ENCODE assay signal across 6 cellular contexts in genomic region chr9:99196484-99196883, GRCh38. TPM values are rescaled to one million over a fixed set of nuclear protein-coding genes. Genes with fewer than 3 reads are reported as not detected.
A peak's percentile ranks its signal among the peaks of the same experiment; 100 is the strongest.
DNase-seq lines count a peak whose midpoint lies in the region; ATAC-seq, FAIRE-seq and TF ChIP-seq lines count a peak whose summit lies in the region.
"Not testable (repeated sequence)": the region's sequence is repeated elsewhere in the genome, so short reads cannot be mapped to it uniquely, and the experiment has no call there.

No MANE protein-coding gene starts in this region.

- H3K4me3 ChIP-seq in GM23338, K562, esophagus muscularis mucosa: not testable (repeated sequence)

- not testable (repeated sequence) for H3K36me3 Mint-ChIP-seq in GM23338 (ENCODE audit: low read depth); activated CD4-positive, alpha-beta T cell treated with anti-CD3 and anti-CD28 coated beads, Interleukin-2, amount 10 ng/mL, durations not matched to agents 24 days and 14 days (ENCODE audit: low read depth)

- not testable (repeated sequence) for H3K4me1 ChIP-seq in GM23338 (ENCODE audit: insufficient read depth); K562 (replicated peaks in 1 of 2; ENCODE audit: control insufficient read depth in 2 of 2, insufficient read depth in 2 of 2, low read length in 2 of 2); esophagus muscularis mucosa

- peak; percentile 40 for ATAC-seq in GM18868 (IDR thresholded peaks at IDR 0.05; ENCODE audit: unreplicated experiment)
- not testable (repeated sequence) for ATAC-seq in GM23338, K562

- H3K27ac Mint-ChIP-seq in GM23338; activated CD4-positive, alpha-beta T cell treated with anti-CD3 and anti-CD28 coated beads, Interleukin-2, amount 10 ng/mL, durations not matched to agents 24 days and 14 days: not testable (repeated sequence)

- H3K27me3 Mint-ChIP-seq in GM23338 (ENCODE audit: insufficient read depth, low read depth, poor library complexity) = not testable (repeated sequence)
- H3K27me3 Mint-ChIP-seq in activated CD4-positive, alpha-beta T cell treated with anti-CD3 and anti-CD28 coated beads, Interleukin-2, amount 10 ng/mL, durations not matched to agents 24 days and 14 days = peaks cover 27% of the 10 kb centered on the region

- not testable (repeated sequence) for H3F3A ChIP-seq in GM23338 (replicated peaks; ENCODE audit: low read depth)

- H3K9me3 ChIP-seq in K562 (replicated peaks; ENCODE audit: control insufficient read depth, insufficient read depth, low read depth, low read length); esophagus muscularis mucosa: not testable (repeated sequence)

- TF ChIP-seq CTCF in GM23338 (conservative IDR thresholded peaks at IDR 0.05; ENCODE audit: low read depth in 2 of 2); K562 (IDR thresholded peaks at IDR 0.05 in 2 of 3, conservative IDR thresholded peaks at IDR 0.05 in 1 of 3; ENCODE audit: insufficient read depth in 2 of 3, low read depth in 1 of 3, low read length in 3 of 3); esophagus muscularis mucosa (IDR thresholded peaks at IDR 0.05): not testable (repeated sequence)

- 0% methylated on average over 5 of the region's 5 CpGs for WGBS in K562 (ENCODE audit: insufficient coverage, low coverage, missing lambda C conversion rate)
- 89% methylated on average over 5 of the region's 5 CpGs for WGBS in esophagus muscularis mucosa

- not testable (repeated sequence) for TF ChIP-seq RAD21 in K562 (CRISPR knock-in tag; conservative IDR thresholded peaks at IDR 0.05 in 1 of 2, IDR thresholded peaks at IDR 0.05 in 1 of 2)

- FAIRE-seq in GM12891 (lab: Jason Lieb, UNC) = peak; percentile 31
- FAIRE-seq in K562 (lab: Jason Lieb, UNC) = not testable (repeated sequence)

- H3K4me1 Mint-ChIP-seq in GM23338 = not testable (repeated sequence)
- peaks cover 22% of the 10 kb centered on the region for H3K4me1 Mint-ChIP-seq in activated CD4-positive, alpha-beta T cell treated with anti-CD3 and anti-CD28 coated beads, Interleukin-2, amount 10 ng/mL, durations not matched to agents 24 days and 14 days

- H3K9me3 Mint-ChIP-seq in GM23338; activated CD4-positive, alpha-beta T cell treated with anti-CD3 and anti-CD28 coated beads, Interleukin-2, amount 10 ng/mL, durations not matched to agents 24 days and 14 days: not testable (repeated sequence)

- H3K79me2 ChIP-seq in GM23338 (replicated peaks; ENCODE audit: insufficient read depth); K562 (ENCODE audit: control insufficient read depth, insufficient read depth, low read length): not testable (repeated sequence)

- not testable (repeated sequence) for H3K9me1 ChIP-seq in K562 (ENCODE audit: control insufficient read depth, insufficient read depth, low read length)

- not testable (repeated sequence) for H3K4me2 ChIP-seq in GM23338; K562 (ENCODE audit: insufficient read depth, low read length)

- TF ChIP-seq POLR2A in GM12891 (IDR thresholded peaks at IDR 0.05; ENCODE audit: low read depth, low read length); K562 (conservative IDR thresholded peaks at IDR 0.05); esophagus muscularis mucosa (IDR thresholded peaks at IDR 0.05; ENCODE audit: low read depth): not testable (repeated sequence)

- H2AFZ ChIP-seq in GM23338 = peak overlapping the region; percentile 63
- H2AFZ ChIP-seq in K562 (ENCODE audit: low read depth, low read length) = not testable (repeated sequence)

- intact Hi-C loops in activated CD4-positive, alpha-beta T cell treated with anti-CD3 and anti-CD28 coated beads, Interleukin-2, amount 10 ng/mL, durations not matched to agents 24 days and 14 days (cut with micrococcal nuclease); K562 (cut with micrococcal nuclease); esophagus muscularis mucosa (cut with DNase I): not testable (repeated sequence)

- H3K27ac ChIP-seq in GM23338 (ENCODE audit: low read depth); K562 (ENCODE audit: extremely low read depth, low read depth, low read length); esophagus muscularis mucosa (replicated peaks in 1 of 4): not testable (repeated sequence)

- CTCF ChIA-PET in K562 (lab: Yijun Ruan, JAX; ENCODE audit: low intra/inter-chr PET ratio) = not testable (repeated sequence)

- not testable (repeated sequence) for DNase-seq in GM12891 (ENCODE audit: insufficient read length, low spot score); GM23338 (ENCODE audit: low spot score); K562 (ENCODE audit: extremely low read depth in 1 of 4, low spot score in 3 of 4)
- DNase-seq in activated CD4-positive, alpha-beta T cell treated with anti-CD3 and anti-CD28 coated beads, Interleukin-2, amount 10 ng/mL, durations not matched to agents 24 days and 14 days = peak; percentile 54
- DNase-seq in esophagus muscularis mucosa (ENCODE audit: extremely low spot score) = peak; percentile 21

- H4K20me1 ChIP-seq in GM23338 (replicated peaks; ENCODE audit: insufficient read depth); K562 (replicated peaks; ENCODE audit: control insufficient read depth, insufficient read depth, low read length): not testable (repeated sequence)

- not testable (repeated sequence) for H3K27me3 ChIP-seq in GM23338 (ENCODE audit: insufficient read depth); esophagus muscularis mucosa
- H3K27me3 ChIP-seq in K562 (ENCODE audit: control insufficient read depth in 2 of 2, insufficient read depth in 2 of 2, low read length in 2 of 2) = peaks cover 29 to 38% of the 10 kb centered on the region in 2 experiments

- H3K9ac ChIP-seq in K562 (ENCODE audit: insufficient read depth in 1 of 2, low read depth in 2 of 2, low read length in 2 of 2) = not testable (repeated sequence)

- in situ Hi-C loops in K562 (cut with MboI) = loop anchor here (10.0 kb wide), 1 partner anchor 168 kb away; no protein-coding TSS in a partner anchor

- not testable (repeated sequence) for H3K9me2 ChIP-seq in GM23338 (ENCODE audit: insufficient read depth)

- not testable (repeated sequence) for H3K36me3 ChIP-seq in GM23338 (ENCODE audit: insufficient read depth); K562 (ENCODE audit: control insufficient read depth, insufficient read depth, low read length); esophagus muscularis mucosa

- TF ChIP-seq EP300 in K562 (IDR thresholded peaks at IDR 0.05; ENCODE audit: low read length); esophagus muscularis mucosa (IDR thresholded peaks at IDR 0.05): not testable (repeated sequence)

- POLR2A ChIA-PET in K562 (lab: Yijun Ruan, JAX) = interaction anchor here (0.8 to 1.8 kb wide), 2 partner anchors 11 to 25 kb away, joined by 5 read pairs; partner anchors contain the start of genes ALG2 and SEC61B

- not testable (repeated sequence) for BruUV-seq in K562 (replicated peaks; lab: Mats Ljungman, UMichigan)

- not testable (repeated sequence) for H3K4me3 Mint-ChIP-seq in GM23338; activated CD4-positive, alpha-beta T cell treated with anti-CD3 and anti-CD28 coated beads, Interleukin-2, amount 10 ng/mL, durations not matched to agents 24 days and 14 days

RNA-seq across cellular contexts. Expression of gene ALG2, which starts 25.3 kb away (rescaled TPM):
- 25.7 TPM for polyA plus RNA-seq in GM12891 (2012; ENCODE audit: low read depth, missing spikeins)
- total RNA-seq in GM23338 (2014; rRNA removed; shearing (Covaris generic)) = 34.3 and 39.7 TPM in 2 replicates
- polyA plus RNA-seq in GM23338 (2016; fragmentation: Nextera tagmentation; extraction: Ambion mirVana) (28.8 and 31.5 TPM in 2 replicates), K562 (2011; rRNA removed) (41.9 and 44.4 TPM in 2 replicates), K562 (2014; fragmentation: Illumina TruSeq; extraction: Trizol) (23.7 and 28.7 TPM in 2 replicates), K562 (2014; fragmentation: Nextera tagmentation; extraction: Ambion mirVana) (1 to 10 TPM; 4.9 to 7.3 TPM), K562 (2014; rRNA removed) (18.1 and 20.2 TPM in 2 replicates)
- 29.2 and 31.0 TPM in 2 replicates for total RNA-seq in activated CD4-positive, alpha-beta T cell treated with anti-CD3 and anti-CD28 coated beads, Interleukin-2, amount 10 ng/mL, durations not matched to agents 24 days and 14 days
- total RNA-seq in K562 (2011; cell fraction: chromatin; rRNA removed; ENCODE audit: low replicate concordance) = 32.6 and 41.8 TPM in 2 replicates
- 42.9 and 43.7 TPM in 2 replicates for total RNA-seq in K562 (2011; cell fraction: nucleolus; rRNA removed)
- total RNA-seq in K562 (2011; cell fraction: nucleoplasm; rRNA removed) = 40.1 and 41.9 TPM in 2 replicates
- total RNA-seq in K562 (2014; rRNA removed) (17.8 and 20.6 TPM in 2 replicates), K562 (2014; rRNA removed; fragmentation: Illumina TruSeq; extraction: Trizol) (24.3 and 24.7 TPM in 2 replicates), K562 (2015; rRNA removed; fragmentation: Illumina TruSeq; extraction: Trizol) (23.8 and 25.2 TPM in 2 replicates), K562 (2021) (17.2 and 18.2 TPM in 2 replicates), esophagus muscularis mucosa (10 to 100 TPM; 19.5 to 33.4 (median 26.2) TPM)
- 25.6 and 30.4 TPM in 2 replicates for polyA plus RNA-seq in K562 (2011; cell fraction: cytosol; rRNA removed)
- 34.9 and 41.2 TPM in 2 replicates for polyA plus RNA-seq in K562 (2011; cell fraction: nucleus; rRNA removed)
- 15.8 and 24.9 TPM in 2 replicates for polyA plus RNA-seq in K562 (2012)
- 27.3 and 28.5 TPM in 2 replicates for polyA minus RNA-seq in K562 (2011; rRNA and poly(A)+ RNA removed)
- 11.8 and 12.3 TPM in 2 replicates for polyA minus RNA-seq in K562 (2011; cell fraction: cytosol; rRNA and poly(A)+ RNA removed)
- 13.5 and 24.4 TPM in 2 replicates for polyA minus RNA-seq in K562 (2011; cell fraction: nucleus; rRNA and poly(A)+ RNA removed)

RNA-seq across cellular contexts. Expression of gene SEC61B, which starts 25.6 kb away (rescaled TPM):
- 570 TPM for polyA plus RNA-seq in GM12891 (2012; ENCODE audit: low read depth, missing spikeins)
- 90.5 and 133 TPM in 2 replicates for total RNA-seq in GM23338 (2014; rRNA removed; shearing (Covaris generic))
- 602 and 623 TPM in 2 replicates for polyA plus RNA-seq in GM23338 (2016; fragmentation: Nextera tagmentation; extraction: Ambion mirVana)
- total RNA-seq in activated CD4-positive, alpha-beta T cell treated with anti-CD3 and anti-CD28 coated beads, Interleukin-2, amount 10 ng/mL, durations not matched to agents 24 days and 14 days = 169 and 170 TPM in 2 replicates
- 18.6 and 28.3 TPM in 2 replicates for total RNA-seq in K562 (2011; cell fraction: chromatin; rRNA removed; ENCODE audit: low replicate concordance)
- total RNA-seq in K562 (2011; cell fraction: nucleolus; rRNA removed) = 17.2 and 19.5 TPM in 2 replicates
- 33.0 and 51.6 TPM in 2 replicates for total RNA-seq in K562 (2011; cell fraction: nucleoplasm; rRNA removed)
- 147 and 158 TPM in 2 replicates for total RNA-seq in K562 (2014; rRNA removed)
- total RNA-seq in K562 (2014; rRNA removed; fragmentation: Illumina TruSeq; extraction: Trizol) = 166 and 177 TPM in 2 replicates
- 218 and 221 TPM in 2 replicates for total RNA-seq in K562 (2015; rRNA removed; fragmentation: Illumina TruSeq; extraction: Trizol)
- 172 and 185 TPM in 2 replicates for total RNA-seq in K562 (2021)
- polyA plus RNA-seq in K562 (2011; rRNA removed) = 168 and 177 TPM in 2 replicates
- 277 and 293 TPM in 2 replicates for polyA plus RNA-seq in K562 (2011; cell fraction: cytosol; rRNA removed)
- 65.7 and 84.3 TPM in 2 replicates for polyA plus RNA-seq in K562 (2011; cell fraction: nucleus; rRNA removed)
- 336 and 342 TPM in 2 replicates for polyA plus RNA-seq in K562 (2012)
- polyA plus RNA-seq in K562 (2014; fragmentation: Illumina TruSeq; extraction: Trizol) = 214 and 271 TPM in 2 replicates
- polyA plus RNA-seq in K562 (2014; fragmentation: Nextera tagmentation; extraction: Ambion mirVana) = 100 to 1,000 TPM in 1 of 2 experiments, 10 to 100 TPM in 1; 57.8 to 107 TPM
- polyA plus RNA-seq in K562 (2014; rRNA removed) = 213 and 262 TPM in 2 replicates
- 64.2 and 69.9 TPM in 2 replicates for polyA minus RNA-seq in K562 (2011; rRNA and poly(A)+ RNA removed)
- polyA minus RNA-seq in K562 (2011; cell fraction: cytosol; rRNA and poly(A)+ RNA removed) = 23.0 and 34.8 TPM in 2 replicates
- 16.8 and 28.4 TPM in 2 replicates for polyA minus RNA-seq in K562 (2011; cell fraction: nucleus; rRNA and poly(A)+ RNA removed)
- total RNA-seq in esophagus muscularis mucosa = 10 to 100 TPM; 53.6 to 67.9 (median 62.9) TPM
